ENCODE assay signal across 8 cellular contexts in the genomic region with DNA sequence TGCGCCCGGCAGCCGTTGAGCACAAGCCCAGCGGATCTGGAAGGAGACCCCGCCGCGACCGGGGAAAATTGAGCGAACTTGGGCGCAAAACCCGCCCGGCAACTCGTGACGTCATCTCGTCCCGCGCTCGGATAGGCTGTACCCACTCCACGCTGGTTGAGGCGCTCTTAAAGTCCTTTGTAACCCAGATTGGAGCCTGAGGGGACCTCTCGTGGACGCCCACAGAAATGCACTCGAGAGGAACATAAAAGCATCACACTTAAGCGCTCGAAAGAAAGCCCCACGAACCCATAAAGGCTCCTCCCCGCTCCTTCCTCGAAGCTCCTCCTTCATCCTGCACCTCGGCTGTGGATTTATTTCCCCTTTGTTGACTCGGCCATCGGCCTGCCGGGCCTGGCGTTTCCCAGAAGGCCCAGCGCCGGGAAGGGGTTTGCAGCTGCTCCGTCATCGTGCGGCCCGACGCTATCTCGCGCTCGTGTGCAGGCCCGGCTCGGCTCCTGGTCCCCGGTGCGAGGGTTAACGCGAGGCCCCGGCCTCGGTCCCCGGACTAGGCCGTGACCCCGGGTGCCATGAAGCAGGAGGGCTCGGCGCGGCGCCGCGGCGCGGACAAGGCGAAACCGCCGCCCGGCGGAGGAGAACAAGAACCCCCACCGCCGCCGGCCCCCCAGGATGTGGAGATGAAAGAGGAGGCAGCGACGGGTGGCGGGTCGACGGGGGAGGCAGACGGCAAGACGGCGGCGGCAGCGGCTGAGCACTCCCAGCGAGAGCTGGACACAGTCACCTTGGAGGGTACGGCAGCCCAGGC. TPM values are rescaled to one million over a fixed set of nuclear protein-coding genes. Genes with fewer than 3 reads are reported as not detected.
DNase-seq lines count a peak whose midpoint lies in the region; ATAC-seq and TF ChIP-seq lines count a peak whose summit lies in the region.

Gene PSMD3, plus strand, starts transcription at position 406 of the 805 bp plus-strand sequence. Its CDS starts 164 bp downstream, at position 570.

- H3K4me3 ChIP-seq in MM.1S (ENCODE audit: low read length) (peak within 1 kb of the TSS; percentile 90), fibroblast of the aortic adventitia (ENCODE audit: low read depth, low read length) (peak within 1 kb of the TSS; percentile 95)

- peak within 1 kb of the TSS; percentile 92 for H2AFZ ChIP-seq in MM.1S (ENCODE audit: low read length)

- H3K36me3 ChIP-seq in MM.1S (replicated peaks; ENCODE audit: insufficient read depth, low read length): peaks cover 7% of the 10 kb centered on the region

- peak within 1 kb of the TSS; percentile 99 for H3K9ac ChIP-seq in MM.1S (ENCODE audit: low read length)

- no peaks in the 10 kb centered on the region for H3F3A ChIP-seq in MM.1S (ENCODE audit: insufficient read depth, low read length)

- peaks cover 6% of the 10 kb centered on the region; the same call in 1 of the 2 replicates for H3K27me3 ChIP-seq in MM.1S (replicated peaks; ENCODE audit: insufficient read depth, low read length)

- H3K27me3 Mint-ChIP-seq in nephron progenitor cell (ENCODE audit: low read depth, poor library complexity): peaks cover 28% of the 10 kb centered on the region
- peaks cover 8% of the 10 kb centered on the region for H3K27me3 Mint-ChIP-seq in stimulated activated naive CD8-positive, alpha-beta T cell treated with anti-CD3 and anti-CD28 coated beads, Interleukin-15, amount 100 ng/mL, for 72 hours

- H3K36me3 Mint-ChIP-seq in nephron progenitor cell (ENCODE audit: low read depth): peaks cover 18% of the 10 kb centered on the region

- H4K20me1 ChIP-seq in MM.1S (ENCODE audit: insufficient read depth, low read length): peaks cover 6% of the 10 kb centered on the region; the same call in 1 of the 2 replicates

- H3K79me2 ChIP-seq in MM.1S (ENCODE audit: low read length): peaks cover 48% of the 10 kb centered on the region

- DNase-seq in GF-D8 (lab: John Stamatoyannopoulos, UW) (peak; percentile 98), HCEC 1CT (peak; percentile 100), MM.1S (peak; percentile 99), SIG-M5 (lab: John Stamatoyannopoulos, UW) (peak; percentile 99), activated gamma-delta T cell (lab: John Stamatoyannopoulos, UW) (peak; percentile 85), fibroblast of the aortic adventitia (ENCODE audit: low read depth) (peak; percentile 100), nephron progenitor cell (peak; percentile 99)
- DNase-seq in stimulated activated naive CD8-positive, alpha-beta T cell treated with anti-CD3 and anti-CD28 coated beads, Interleukin-15, amount 100 ng/mL, for 72 hours: peak; percentile 97 to 99

- ATAC-seq in stimulated activated naive CD8-positive, alpha-beta T cell treated with anti-CD3 and anti-CD28 coated beads, Interleukin-15, amount 100 ng/mL, for 72 hours: peak; percentile 96

- peak within 1 kb of the TSS; percentile 83 for H3K27ac ChIP-seq in MM.1S (ENCODE audit: low read length)

- peak within 1 kb of the TSS; percentile 95 for H3K27ac Mint-ChIP-seq in nephron progenitor cell
- H3K27ac Mint-ChIP-seq in stimulated activated naive CD8-positive, alpha-beta T cell treated with anti-CD3 and anti-CD28 coated beads, Interleukin-15, amount 100 ng/mL, for 72 hours: peak within 1 kb of the TSS; percentile 99 to 100

- H3K4me1 Mint-ChIP-seq in nephron progenitor cell: peaks cover 31% of the 10 kb centered on the region
- H3K4me1 Mint-ChIP-seq in stimulated activated naive CD8-positive, alpha-beta T cell treated with anti-CD3 and anti-CD28 coated beads, Interleukin-15, amount 100 ng/mL, for 72 hours: peaks cover 30% of the 10 kb centered on the region

- H3K9me3 ChIP-seq in MM.1S (replicated peaks; ENCODE audit: insufficient read depth, low read length): no peaks in the 10 kb centered on the region

- H3K4me3 Mint-ChIP-seq in nephron progenitor cell: peak within 1 kb of the TSS; percentile 98
- H3K4me3 Mint-ChIP-seq in stimulated activated naive CD8-positive, alpha-beta T cell treated with anti-CD3 and anti-CD28 coated beads, Interleukin-15, amount 100 ng/mL, for 72 hours: peak within 1 kb of the TSS; percentile 91 to 93

- peak within 1 kb of the TSS; percentile 93 for H3K4me2 ChIP-seq in MM.1S (ENCODE audit: low read depth, low read length)

- no peaks in the 10 kb centered on the region for H3K9me2 ChIP-seq in MM.1S (replicated peaks; ENCODE audit: insufficient read depth, low read length)

- peaks cover 17% of the 10 kb centered on the region; the same call in 1 of the 2 replicates for H3K4me1 ChIP-seq in MM.1S (ENCODE audit: low read length)

- H3K9me3 Mint-ChIP-seq in nephron progenitor cell: no peaks in the 10 kb centered on the region
- H3K9me3 Mint-ChIP-seq in stimulated activated naive CD8-positive, alpha-beta T cell treated with anti-CD3 and anti-CD28 coated beads, Interleukin-15, amount 100 ng/mL, for 72 hours: no peaks in the 10 kb centered on the region

- TF ChIP-seq CTCF in MM.1S (IDR thresholded peaks at IDR 0.05; ENCODE audit: low read length) (peak; percentile 72), fibroblast of the aortic adventitia (IDR thresholded peaks at IDR 0.05; ENCODE audit: insufficient read depth, low read length) (peak; percentile 79), nephron progenitor cell (IDR thresholded peaks at IDR 0.05) (peak; percentile 61)

RNA-seq across cellular contexts. Expression of gene PSMD3, which starts in this region (rescaled TPM):
- total RNA-seq in fibroblast of the aortic adventitia (ENCODE audit: low replicate concordance): 41.9 and 73.5 TPM in 2 replicates

Comparison
In these comparisons a context has a peak if more than half of its experiments do, and no peak if none do; other contexts are left out.
1. Peak in every context shown above with its lines: DNase-seq, ATAC-seq, H3K4me3 ChIP-seq and H3K27ac ChIP-seq.